Comparison of ENCODE assay signal across 27 cellular contexts in genomic region chr22:22716136-22716535, GRCh38.
"Had no signal": no experiment of that assay in that cellular context is flagged by ENCODE, and none has a peak within 500 bp of the region (broad histone marks: within the 10 kb centered on the region; RNA-seq: fewer than 3 reads in every experiment).

No MANE protein-coding gene starts in this region.

- H3K27ac Mint-ChIP-seq: natural killer cell treated with Interleukin-12 subunit alpha and Interleukin-12 subunit beta and Interleukin-15 and Interleukin-18, amount 100 ng/mL, for 72 hours; stimulated activated naive B cell treated with anti-CD40 and anti-IgM and Interleukin-4, amounts not matched to agents 10 μg/mL and 1 μg/mL and 100 μg/mL, for 72 hours had no signal

- H3K36me3 ChIP-seq: left ventricle myocardium inferior, pancreas, prostate gland, suprapubic skin, thoracic aorta, tibial artery, uterus had no signal

- H3K4me1 ChIP-seq: left ventricle myocardium inferior, prostate gland, suprapubic skin, tibial artery, uterus had no signal

- ATAC-seq: mucosa of descending colon; naive thymus-derived CD4-positive, alpha-beta T cell; natural killer cell treated with Interleukin-12 subunit alpha and Interleukin-12 subunit beta and Interleukin-15 and Interleukin-18, amount 100 ng/mL, for 72 hours; pancreas; right cardiac atrium; sciatic nerve; stimulated activated naive B cell treated with anti-CD40 and anti-IgM and Interleukin-4, amounts not matched to agents 10 μg/mL and 1 μg/mL and 100 μg/mL, for 72 hours; stimulated activated naive CD8-positive, alpha-beta T cell treated with anti-CD3 and anti-CD28 coated beads, Interleukin-15, Interleukin-2, amounts not matched to agents 100 U/mL and 50 U/mL, for 24 hours had no signal

- H3K4me3 Mint-ChIP-seq: naive thymus-derived CD4-positive, alpha-beta T cell; natural killer cell treated with Interleukin-12 subunit alpha and Interleukin-12 subunit beta and Interleukin-15 and Interleukin-18, amount 100 ng/mL, for 72 hours; stimulated activated naive B cell treated with anti-CD40 and anti-IgM and Interleukin-4, amounts not matched to agents 10 μg/mL and 1 μg/mL and 100 μg/mL, for 72 hours had no signal

- DNase-seq: islet precursor cell; left ventricle myocardium inferior; mesendoderm; midbrain; mucosa of descending colon; naive thymus-derived CD4-positive, alpha-beta T cell; pancreas; posterior cingulate gyrus; retina; right cardiac atrium; stimulated activated CD4-positive, alpha-beta T cell treated with anti-CD3 and anti-CD28 coated beads, Interleukin-12 subunit alpha, Interleukin-12 subunit beta, amount 100 ng/mL, for 4 hours; stimulated activated CD4-positive, alpha-beta T cell treated with anti-CD3 and anti-CD28 coated beads, Interleukin-15, amount 100 ng/mL, for 24 hours; stimulated activated CD4-positive, alpha-beta T cell treated with anti-CD3 and anti-CD28 coated beads, Interleukin-2, amount 100 ng/mL, for 24 hours; stimulated activated CD4-positive, alpha-beta T cell treated with anti-CD3 and anti-CD28 coated beads, Interleukin-4, amount 100 ng/mL, for 1 hour; stimulated activated naive B cell treated with anti-CD40 and anti-IgM and Interleukin-4, amounts not matched to agents 10 μg/mL and 1 μg/mL and 100 μg/mL, for 72 hours; stimulated activated naive CD8-positive, alpha-beta T cell treated with anti-CD3 and anti-CD28 coated beads, Interleukin-15, Interleukin-2, amounts not matched to agents 100 U/mL and 50 U/mL, for 24 hours; tibial artery; trophoblast cell; uterus had no signal

- H3K4me3 ChIP-seq: hepatocyte, left ventricle myocardium inferior, lung, mucosa of descending colon, pancreas, prostate gland, skin epidermis, suprapubic skin, thoracic aorta, tibial artery, uterus had no signal

- H3K27me3 Mint-ChIP-seq: natural killer cell treated with Interleukin-12 subunit alpha and Interleukin-12 subunit beta and Interleukin-15 and Interleukin-18, amount 100 ng/mL, for 72 hours; stimulated activated naive B cell treated with anti-CD40 and anti-IgM and Interleukin-4, amounts not matched to agents 10 μg/mL and 1 μg/mL and 100 μg/mL, for 72 hours had no signal

- H3K27me3 ChIP-seq: uterus had no signal

- H3K9me3 ChIP-seq: left ventricle myocardium inferior, mucosa of descending colon, pancreas, prostate gland, suprapubic skin, thoracic aorta, tibial artery, uterus had no signal

- H3K36me3 Mint-ChIP-seq: naive thymus-derived CD4-positive, alpha-beta T cell; natural killer cell treated with Interleukin-12 subunit alpha and Interleukin-12 subunit beta and Interleukin-15 and Interleukin-18, amount 100 ng/mL, for 72 hours; stimulated activated naive B cell treated with anti-CD40 and anti-IgM and Interleukin-4, amounts not matched to agents 10 μg/mL and 1 μg/mL and 100 μg/mL, for 72 hours had no signal

- H3K9me3 Mint-ChIP-seq: naive thymus-derived CD4-positive, alpha-beta T cell; natural killer cell treated with Interleukin-12 subunit alpha and Interleukin-12 subunit beta and Interleukin-15 and Interleukin-18, amount 100 ng/mL, for 72 hours; stimulated activated naive B cell treated with anti-CD40 and anti-IgM and Interleukin-4, amounts not matched to agents 10 μg/mL and 1 μg/mL and 100 μg/mL, for 72 hours had no signal

- H3K27ac ChIP-seq: hepatocyte, left ventricle myocardium inferior, pancreas, prostate gland, skin epidermis, suprapubic skin, thoracic aorta, tibial artery, uterus had no signal
